In genomic region chr16:46688101-46688656, GRCh38 we compare ENCODE assay signal across 8 cellular contexts. TPM values are rescaled to one million over a fixed set of nuclear protein-coding genes. Genes with fewer than 3 reads are reported as not detected.
DNase-seq lines count a peak whose midpoint lies in the region; ATAC-seq and TF ChIP-seq lines count a peak whose summit lies in the region.

No MANE protein-coding gene starts in this region.

- H2AK5ac ChIP-seq in trophoblast cell (ENCODE audit: low read length), result no peak overlapping the region

- H3K9me3 ChIP-seq in ES-I3 (ENCODE audit: control insufficient read depth, insufficient read depth, low read length) (no peaks in the 10 kb centered on the region), trophoblast cell (ENCODE audit: insufficient read depth, low read depth, low read length) (no peaks in the 10 kb centered on the region)

- H3K4me3 ChIP-seq in trophoblast cell (ENCODE audit: low read depth, low read length), result peak overlapping the region; percentile 92

- peak; percentile 44 for TF ChIP-seq CTCF in foreskin keratinocyte (conservative IDR thresholded peaks at IDR 0.05)

- peaks cover 14% of the 10 kb centered on the region for H3K36me3 ChIP-seq in ES-I3 (ENCODE audit: insufficient read depth, low read length)
- H3K36me3 ChIP-seq in trophoblast cell (ENCODE audit: control insufficient read depth in 1 of 2, insufficient read depth in 2 of 2, low read length in 2 of 2), result peaks cover 2 to 4% of the 10 kb centered on the region in 2 experiments

- ATAC-seq in foreskin keratinocyte (no peak), GM19452 (IDR thresholded peaks at IDR 0.05; ENCODE audit: unreplicated experiment) (no peak)

- H3K4me2 ChIP-seq in trophoblast cell (ENCODE audit: low read length), result peak overlapping the region; percentile 76

- H3K79me1 ChIP-seq in trophoblast cell (ENCODE audit: low read length), result peaks cover 14% of the 10 kb centered on the region

- no CpG with 5 or more reads among the region's 15 CpGs for WGBS in trophoblast cell (ENCODE audit: extremely low coverage, insufficient coverage, insufficient read length)

- DNase-seq in OCI-M1 (lab: John Stamatoyannopoulos, UW) (peak; percentile 86), foreskin keratinocyte (peak; percentile 70 to 76), trophoblast cell (no peak), NCI-H2107 treated with DMSO at 0.1 percent for 48 hours (lab: John Stamatoyannopoulos, UW; ENCODE audit: unreplicated experiment) (no peak), NCI-H2196 treated with DMSO at 0.1 percent for 48 hours (lab: John Stamatoyannopoulos, UW; ENCODE audit: unreplicated experiment) (no peak)
- DNase-seq in stimulated activated CD4-positive, alpha-beta T cell treated with anti-CD3 and anti-CD28 coated beads, Interleukin-12 subunit alpha, Interleukin-12 subunit beta, amount 100 ng/mL, for 4 hours, result no peak

- peaks cover 19% of the 10 kb centered on the region for H3K79me2 ChIP-seq in trophoblast cell (ENCODE audit: control insufficient read depth, insufficient read depth, low read length, poor library complexity)

- no peak overlapping the region for H2BK120ac ChIP-seq in trophoblast cell (ENCODE audit: insufficient read depth, low read length, poor library complexity)

- H3K27ac ChIP-seq in foreskin keratinocyte (peak overlapping the region; percentile 97), trophoblast cell (ENCODE audit: low read depth, low read length) (peak overlapping the region; percentile 83)

- no peak overlapping the region for H3K23ac ChIP-seq in trophoblast cell (ENCODE audit: low read length)

- H3K18ac ChIP-seq in trophoblast cell (ENCODE audit: low read length), result peak overlapping the region; percentile 16

- H2BK5ac ChIP-seq in trophoblast cell (ENCODE audit: low read depth, low read length, poor library complexity), result no peak overlapping the region

- no peak overlapping the region for H2AFZ ChIP-seq in trophoblast cell (ENCODE audit: insufficient read depth, low read length, poor library complexity)

- H3K9ac ChIP-seq in ES-I3 (ENCODE audit: low read depth, low read length) (peak overlapping the region; percentile 83), trophoblast cell (ENCODE audit: low read length) (peak overlapping the region; percentile 75)

- H3K14ac ChIP-seq in trophoblast cell (ENCODE audit: low read length), result peak overlapping the region; percentile 53

- no peak overlapping the region for H2BK12ac ChIP-seq in trophoblast cell (ENCODE audit: low read length)

- no peak overlapping the region for H4K12ac ChIP-seq in trophoblast cell (ENCODE audit: low read depth, low read length)

- H3K27me3 ChIP-seq in foreskin keratinocyte (no peaks in the 10 kb centered on the region), trophoblast cell (ENCODE audit: insufficient read depth, low read length) (no peaks in the 10 kb centered on the region)

- H3K4me1 ChIP-seq in ES-I3 (ENCODE audit: insufficient read depth, low read length) (peaks cover 17% of the 10 kb centered on the region; the same call in 1 of the 2 replicates), foreskin keratinocyte (peaks cover 22% of the 10 kb centered on the region), trophoblast cell (ENCODE audit: control insufficient read depth in 1 of 2, insufficient read depth in 2 of 2, low read length in 2 of 2) (peaks cover 4 to 13% of the 10 kb centered on the region in 2 experiments)

- H4K91ac ChIP-seq in trophoblast cell (ENCODE audit: low read depth, low read length), result no peak overlapping the region

- H4K8ac ChIP-seq in trophoblast cell (ENCODE audit: low read depth, low read length), result peak overlapping the region; percentile 18

- H3K4ac ChIP-seq in trophoblast cell (ENCODE audit: low read depth, low read length), result peak overlapping the region; percentile 84

RNA-seq across cellular contexts. Expression of gene VPS35, which starts 0.8 kb away (rescaled TPM):
- total RNA-seq in foreskin keratinocyte, result 83.3 and 84.8 TPM in 2 replicates
- 34.1 and 39.7 TPM in 2 replicates for polyA plus RNA-seq in foreskin keratinocyte
- polyA plus RNA-seq in trophoblast cell (2013), result 95.6 and 98.7 TPM in 2 replicates

RNA-seq across cellular contexts. Expression of gene ORC6, which starts 1.3 kb away (rescaled TPM):
- total RNA-seq in foreskin keratinocyte, result 32.9 and 36.1 TPM in 2 replicates
- polyA plus RNA-seq in foreskin keratinocyte, result 23.5 and 31.6 TPM in 2 replicates
- 51.5 and 52.0 TPM in 2 replicates for polyA plus RNA-seq in trophoblast cell (2013)

RNA-seq across cellular contexts. Expression of gene MYLK3, which starts 60.0 kb away (rescaled TPM):
- 0.04 TPM in 1 of 2 replicates, not detected in the other for total RNA-seq in foreskin keratinocyte
- not detected in 2 replicates for polyA plus RNA-seq in foreskin keratinocyte
- 1.8 and 2.2 TPM in 2 replicates for polyA plus RNA-seq in trophoblast cell (2013)

Comparison
In these comparisons a context has a peak if more than half of its experiments do, and no peak if none do; other contexts are left out.
1. DNase-seq: peak in OCI-M1 (single experiment) and foreskin keratinocyte (2 of 2); none in trophoblast cell (0 of 2), stimulated activated CD4-positive, alpha-beta T cell treated with anti-CD3 and anti-CD28 coated beads, Interleukin-12 subunit alpha, Interleukin-12 subunit beta, amount 100 ng/mL, for 4 hours (single experiment), NCI-H2107 treated with DMSO at 0.1 percent for 48 hours (single experiment) and NCI-H2196 treated with DMSO at 0.1 percent for 48 hours (single experiment).